ENCODE assay signal across 8 cellular contexts in genomic region chr2:157480182-157480961, GRCh38. TPM values are rescaled to one million over a fixed set of nuclear protein-coding genes. Genes with fewer than 3 reads are reported as not detected.
DNase-seq lines count a peak whose midpoint lies in the region; ATAC-seq, FAIRE-seq and TF ChIP-seq lines count a peak whose summit lies in the region.

No MANE protein-coding gene starts in this region.

- no peaks in the 10 kb centered on the region; a peak in 1 of 7 replicates for H3K4me1 ChIP-seq in H1 (replicated peaks in 1 of 4; ENCODE audit: control insufficient read depth in 3 of 4, insufficient read depth in 4 of 4, low read length in 3 of 4)

- H3K9me3 ChIP-seq in H1 (ENCODE audit: insufficient read depth in 2 of 2, low read depth in 1 of 2, low read length in 1 of 2), result no peaks in the 10 kb centered on the region

- no peak overlapping the region for H2AFZ ChIP-seq in H1 (ENCODE audit: low read length)

- no peak overlapping the region for H3K56ac ChIP-seq in H1 (replicated peaks; ENCODE audit: insufficient read length, low read depth, low read length)

- no peak for TF ChIP-seq EP300 in H1 (IDR thresholded peaks at IDR 0.05; ENCODE audit: borderline replicate concordance in 1 of 2, low read depth in 2 of 2, low read length in 2 of 2)

- H4K20me1 ChIP-seq in H1 (replicated peaks in 1 of 2; ENCODE audit: control insufficient read depth in 1 of 2, insufficient read depth in 2 of 2, low read length in 2 of 2), result no peaks in the 10 kb centered on the region

- H3K4ac ChIP-seq in H1 (replicated peaks; ENCODE audit: insufficient read length, low read depth, low read length), result no peak overlapping the region

- H3K4me3 ChIP-seq in H1 (ENCODE audit: extremely low read depth in 1 of 4, insufficient read depth in 2 of 4, low read depth in 3 of 4, low read length in 4 of 4), result no peak overlapping the region

- POLR2A ChIA-PET in H1 (lab: Charles Lee; ENCODE audit: partially characterized antibody), result no interaction called here

- DNase-seq in EH (ENCODE audit: low read depth), result peak; percentile 47
- no peak for DNase-seq in H1 (ENCODE audit: low read depth in 1 of 2, low spot score in 2 of 2)
- DNase-seq in stimulated activated CD4-positive, alpha-beta T cell treated with anti-CD3 and anti-CD28 coated beads, Interleukin-4, amount 100 ng/mL, for 24 hours, result peak; percentile 57
- no peak for DNase-seq in G401 (ENCODE audit: low spot score)
- DNase-seq in NCI-H146 (lab: John Stamatoyannopoulos, UW), result no peak

- no peak for FAIRE-seq in H1 (lab: Jason Lieb, UNC)

- no peak overlapping the region for H2BK20ac ChIP-seq in H1 (ENCODE audit: low read length)

- ATAC-seq in GM21367 (IDR thresholded peaks at IDR 0.05; ENCODE audit: unreplicated experiment) (peak; percentile 83), HG03575 (IDR thresholded peaks at IDR 0.05; ENCODE audit: extremely low read depth, insufficient number of reproducible peaks, low FRiP score, unreplicated experiment) (peak; percentile 46), HG02970 (IDR thresholded peaks at IDR 0.05; ENCODE audit: low FRiP score, unreplicated experiment) (no peak)

- no peak overlapping the region for H4K5ac ChIP-seq in H1 (ENCODE audit: insufficient read length, low read depth, low read length)

- H2BK12ac ChIP-seq in H1 (ENCODE audit: low read depth, low read length), result no peak overlapping the region

- H3K23ac ChIP-seq in H1 (ENCODE audit: insufficient read length), result no peak overlapping the region

- H3K14ac ChIP-seq in H1 (ENCODE audit: insufficient read length), result no peak overlapping the region

- no peak overlapping the region for H2AK5ac ChIP-seq in H1 (ENCODE audit: low read depth, low read length)

- no peak overlapping the region for H3K18ac ChIP-seq in H1 (ENCODE audit: extremely low read depth, low read length)

- H3K4me2 ChIP-seq in H1 (ENCODE audit: insufficient read depth in 1 of 2, low read depth in 2 of 2, low read length in 2 of 2), result no peak overlapping the region

- CTCF ChIA-PET in H1 (lab: Charles Lee; ENCODE audit: partially characterized antibody), result interaction anchor here (0.6 to 4.6 kb wide), 6 partner anchors 10 to 178 kb away, joined by 3 to 20 read pairs (median 4); no protein-coding TSS in a partner anchor

- H3K9ac ChIP-seq in H1 (replicated peaks in 1 of 4; ENCODE audit: extremely low read depth in 1 of 4, low read depth in 3 of 4, low read length in 3 of 4), result no peak overlapping the region

- H3K79me1 ChIP-seq in H1 (ENCODE audit: low read depth, low read length), result no peaks in the 10 kb centered on the region

- H3K79me2 ChIP-seq in H1 (ENCODE audit: control insufficient read depth in 1 of 2, insufficient read depth in 2 of 2, low read length in 2 of 2), result no peaks in the 10 kb centered on the region

- no peaks in the 10 kb centered on the region for H3K27me3 ChIP-seq in H1 (replicated peaks in 1 of 4; ENCODE audit: control insufficient read depth in 3 of 4, extremely low read depth in 1 of 4, insufficient read depth in 3 of 4, low read length in 3 of 4)

- 82% methylated on average over 3 of the region's 3 CpGs; no CpG with 5 or more reads in 1 of the 2 experiments for WGBS in H1 (ENCODE audit: extremely low coverage in 1 of 2, insufficient coverage in 1 of 2, insufficient read length in 1 of 2, insufficient replicate concordance in 2 of 2, low coverage in 1 of 2, low lambda C conversion rate in 2 of 2, missing lambda C conversion rate in 1 of 2), 2 experiments

- no peak overlapping the region for H3K27ac ChIP-seq in H1 (ENCODE audit: low read depth, low read length)

- no peak overlapping the region for H4K8ac ChIP-seq in H1 (ENCODE audit: extremely low read depth, insufficient read depth, low read length)

- H2BK120ac ChIP-seq in H1 (replicated peaks; ENCODE audit: low read depth, low read length), result no peak overlapping the region

- no peaks in the 10 kb centered on the region for H3K36me3 ChIP-seq in H1 (ENCODE audit: control insufficient read depth in 2 of 4, insufficient read depth in 4 of 4, low read length in 3 of 4)

- TF ChIP-seq POLR2A in H1 (IDR thresholded peaks at IDR 0.05; ENCODE audit: control extremely low read depth in 1 of 2, low read depth in 2 of 2, low read length in 2 of 2), result no peak

- no peak overlapping the region for H2BK15ac ChIP-seq in H1 (ENCODE audit: low read length)

- TF ChIP-seq RAD21 in H1 (IDR thresholded peaks at IDR 0.05 in 1 of 2, conservative IDR thresholded peaks at IDR 0.05 in 1 of 2; ENCODE audit: low read depth in 2 of 2, low read length in 2 of 2), result no peak

- TF ChIP-seq CTCF in H1 (IDR thresholded peaks at IDR 0.05; ENCODE audit: control extremely low read depth in 1 of 3, insufficient read depth in 1 of 3, low read depth in 1 of 3, low read length in 3 of 3), result no peak

- in situ Hi-C loops in G401 (cut with HindIII; ENCODE audit: low sequenced_read_pairs), result no loop called here

- H2BK5ac ChIP-seq in H1 (ENCODE audit: low read depth, low read length), result no peak overlapping the region

- no peaks in the 10 kb centered on the region for H3K23me2 ChIP-seq in H1 (ENCODE audit: low read depth, low read length)

- no peak overlapping the region for H4K91ac ChIP-seq in H1 (replicated peaks; ENCODE audit: insufficient read length, low read length)

TF ChIP-seq in H1, 55 proteins besides CTCF, POLR2A, EP300 and RAD21:
- TF ChIP-seq BACH1 (IDR thresholded peaks at IDR 0.05; ENCODE audit: low read length), result peak; percentile 76
- no peak for TF ChIP-seq SAP30 (IDR thresholded peaks at IDR 0.05; ENCODE audit: insufficient read depth, insufficient replicate concordance, low read length)
- TF ChIP-seq EGR1 (IDR thresholded peaks at IDR 0.05; ENCODE audit: borderline replicate concordance, low read depth, low read length), result no peak
- peak; percentile 41; the same call in 1 of the 2 replicates for TF ChIP-seq MAFK (IDR thresholded peaks at IDR 0.05; ENCODE audit: low read depth, low read length)

RNA-seq across cellular contexts. Expression of gene CYTIP, which starts 36.5 kb away (rescaled TPM):
- total RNA-seq in H1 (2021; fragmentation: NEBNext Ultra II Directional; extraction: Animal tissue kit (Norgen Biotek cat#: 25700)), result 0.23 TPM in 1 of 2 replicates, not detected in the other
- 0.12 and 0.17 TPM in 2 replicates for polyA plus RNA-seq in H1 (2011; rRNA removed)
- polyA plus RNA-seq in H1 (2011; cell fraction: cytosol; rRNA removed), result 0.18 TPM
- 0.09 TPM for polyA plus RNA-seq in H1 (2011; cell fraction: nucleus; rRNA removed)
- 0.37 TPM in 1 of 4 replicates, not detected in the others for polyA plus RNA-seq in H1 (2012, experiment 1 of 2)
- polyA plus RNA-seq in H1 (2012, experiment 2 of 2), result not detected
- 0.08 TPM for polyA plus RNA-seq in H1 (2013, experiment 1 of 2)
- 0.17 TPM for polyA plus RNA-seq in H1 (2013, experiment 2 of 2)
- 0.20 and 0.69 TPM in 2 replicates for polyA minus RNA-seq in H1 (2011; rRNA and poly(A)+ RNA removed)
- not detected for polyA minus RNA-seq in H1 (2011; cell fraction: cytosol; rRNA and poly(A)+ RNA removed)
- not detected for polyA minus RNA-seq in H1 (2011; cell fraction: nucleus; rRNA and poly(A)+ RNA removed)
- not detected in 2 replicates for total RNA-seq in G401 (2014; rRNA removed; shearing (Covaris generic))

Comparison
In these comparisons a context has a peak if more than half of its experiments do, and no peak if none do; other contexts are left out.
1. DNase-seq: peak in EH (single experiment) and stimulated activated CD4-positive, alpha-beta T cell treated with anti-CD3 and anti-CD28 coated beads, Interleukin-4, amount 100 ng/mL, for 24 hours (single experiment); none in H1 (0 of 2), G401 (single experiment) and NCI-H146 (single experiment).